In the genomic region with DNA sequence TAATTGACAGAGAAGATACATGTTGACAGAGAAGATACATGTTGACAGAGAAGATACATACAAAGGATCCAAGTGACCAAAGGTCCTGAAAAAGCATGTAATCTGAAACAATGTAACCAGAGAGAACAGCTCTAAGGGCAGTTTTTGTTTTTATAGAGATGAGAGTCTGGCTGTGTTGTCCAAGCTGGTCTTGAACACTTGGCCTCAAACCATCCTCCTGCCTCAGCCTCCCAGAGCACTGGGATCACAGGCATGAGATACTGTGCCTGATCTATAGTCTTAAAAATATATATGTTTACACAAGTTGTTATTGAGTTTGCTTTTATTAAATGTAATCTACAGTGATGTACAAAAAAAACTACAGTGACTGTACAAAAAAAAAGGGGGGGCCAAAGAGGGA, we compare ENCODE assay signal across 16 cellular contexts. TPM values are rescaled to one million over a fixed set of nuclear protein-coding genes. Genes with fewer than 3 reads are reported as not detected.
A peak's percentile ranks its signal among the peaks of the same experiment; 100 is the strongest.
DNase-seq lines count a peak whose midpoint lies in the region; ATAC-seq and TF ChIP-seq lines count a peak whose summit lies in the region.
"Had no signal": no experiment of that assay in that cellular context is flagged by ENCODE, and none has a peak within 500 bp of the region (broad histone marks: within the 10 kb centered on the region; RNA-seq: fewer than 3 reads in every experiment).

No MANE protein-coding gene starts in this region.

- H3K4me3 ChIP-seq in CD4-positive, alpha-beta memory T cell (ENCODE audit: low read length in 2 of 2) = no peak overlapping the region
- H3K4me3 ChIP-seq: A549, HAP-1 had no signal

- no peaks in the 10 kb centered on the region for H3K9me3 ChIP-seq in CD4-positive, alpha-beta memory T cell (ENCODE audit: control insufficient read depth in 1 of 2, low read length in 2 of 2)
- H3K9me3 ChIP-seq: A549, BE2C, Caco-2 had no signal

- no peak for DNase-seq in CD4-positive, alpha-beta memory T cell
- DNase-seq in islet precursor cell = peak; percentile 4
- DNase-seq in stimulated activated effector memory CD8-positive, alpha-beta T cell treated with anti-CD3 and anti-CD28 coated beads, Interleukin-12 subunit alpha, Interleukin-12 subunit beta, amount 100 ng/mL, for 72 hours (ENCODE audit: low spot score in 2 of 2) = no peak
- no peak for DNase-seq in activated CD4-positive, alpha-beta memory T cell treated with anti-CD3 and anti-CD28 coated beads, Interleukin-2, amount 10 ng/mL, durations not matched to agents 7 days and 5 days
- DNase-seq: BE2C; Caco-2; CD8-positive, alpha-beta memory T cell; DND-41; GDM1; HFFc6 had no signal

- peaks cover 8 to 17% (median 11%) of the 10 kb centered on the region in 4 donors for H3K4me1 Mint-ChIP-seq in CD4-positive, alpha-beta memory T cell
- no peaks in the 10 kb centered on the region for H3K4me1 Mint-ChIP-seq in stimulated activated effector memory CD8-positive, alpha-beta T cell treated with anti-CD3 and anti-CD28 coated beads, Interleukin-12 subunit alpha, Interleukin-12 subunit beta, amount 100 ng/mL, for 72 hours
- peaks cover 3% of the 10 kb centered on the region for H3K4me1 Mint-ChIP-seq in activated CD4-positive, alpha-beta memory T cell treated with anti-CD3 and anti-CD28 coated beads, Interleukin-2, amount 10 ng/mL, durations not matched to agents 7 days and 5 days

- H3K4me3 Mint-ChIP-seq in CD4-positive, alpha-beta memory T cell = no peak overlapping the region
- no peak overlapping the region for H3K4me3 Mint-ChIP-seq in stimulated activated effector memory CD8-positive, alpha-beta T cell treated with anti-CD3 and anti-CD28 coated beads, Interleukin-12 subunit alpha, Interleukin-12 subunit beta, amount 100 ng/mL, for 72 hours
- no peak overlapping the region for H3K4me3 Mint-ChIP-seq in activated CD4-positive, alpha-beta memory T cell treated with anti-CD3 and anti-CD28 coated beads, Interleukin-2, amount 10 ng/mL, durations not matched to agents 7 days and 5 days
- H3K4me3 Mint-ChIP-seq: CD14-positive monocyte; CD8-positive, alpha-beta memory T cell; HFFc6 had no signal

- H3K36me3 ChIP-seq in CD4-positive, alpha-beta memory T cell (ENCODE audit: insufficient read depth, low read length) = peaks cover 47% of the 10 kb centered on the region

- peak overlapping the region; percentile 65 for H3K27ac ChIP-seq in C4-2B
- no peak overlapping the region for H3K27ac ChIP-seq in CD4-positive, alpha-beta memory T cell (ENCODE audit: low read depth, low read length)
- H3K27ac ChIP-seq: A549, HL-60 had no signal

- peaks cover 34 to 54% of the 10 kb centered on the region in 2 donors for H3K36me3 Mint-ChIP-seq in CD4-positive, alpha-beta memory T cell
- peaks cover 94% of the 10 kb centered on the region for H3K36me3 Mint-ChIP-seq in stimulated activated effector memory CD8-positive, alpha-beta T cell treated with anti-CD3 and anti-CD28 coated beads, Interleukin-12 subunit alpha, Interleukin-12 subunit beta, amount 100 ng/mL, for 72 hours
- H3K36me3 Mint-ChIP-seq in activated CD4-positive, alpha-beta memory T cell treated with anti-CD3 and anti-CD28 coated beads, Interleukin-2, amount 10 ng/mL, durations not matched to agents 7 days and 5 days (ENCODE audit: low read depth) = peaks cover 42% of the 10 kb centered on the region

- no peaks in the 10 kb centered on the region for H3K27me3 Mint-ChIP-seq in CD4-positive, alpha-beta memory T cell
- H3K27me3 Mint-ChIP-seq in activated CD4-positive, alpha-beta memory T cell treated with anti-CD3 and anti-CD28 coated beads, Interleukin-2, amount 10 ng/mL, durations not matched to agents 7 days and 5 days = no peaks in the 10 kb centered on the region
- H3K27me3 Mint-ChIP-seq: CD8-positive, alpha-beta memory T cell had no signal

- no peaks in the 10 kb centered on the region for H3K4me1 ChIP-seq in CD4-positive, alpha-beta memory T cell (ENCODE audit: insufficient read depth, low read length)
- H3K4me1 ChIP-seq: BE2C, Caco-2, HAP-1 had no signal

- peak overlapping the region in 4 of 7 donors; percentile 8 to 32 (median 17) for H3K27ac Mint-ChIP-seq in CD4-positive, alpha-beta memory T cell
- peak overlapping the region; percentile 52 for H3K27ac Mint-ChIP-seq in stimulated activated effector memory CD8-positive, alpha-beta T cell treated with anti-CD3 and anti-CD28 coated beads, Interleukin-12 subunit alpha, Interleukin-12 subunit beta, amount 100 ng/mL, for 72 hours
- no peak overlapping the region for H3K27ac Mint-ChIP-seq in activated CD4-positive, alpha-beta memory T cell treated with anti-CD3 and anti-CD28 coated beads, Interleukin-2, amount 10 ng/mL, durations not matched to agents 7 days and 5 days
- H3K27ac Mint-ChIP-seq: CD14-positive monocyte, HFFc6 had no signal

- no peaks in the 10 kb centered on the region for H3K27me3 ChIP-seq in CD4-positive, alpha-beta memory T cell (ENCODE audit: insufficient read depth, low read length)
- H3K27me3 ChIP-seq: BE2C had no signal

- intact Hi-C loops in CD4-positive, alpha-beta memory T cell (cut with micrococcal nuclease) = no loop called here

- POLR2A ChIA-PET in CD4-positive, alpha-beta memory T cell (lab: Charles Lee; ENCODE audit: partially characterized antibody) = interaction anchor here (2.4 kb wide), 1 partner anchor 13 kb away, joined by 11 read pairs; a partner anchor contains a TSS
- POLR2A ChIA-PET in activated CD4-positive, alpha-beta memory T cell treated with anti-CD3 and anti-CD28 coated beads, Interleukin-2, amount 10 ng/mL, durations not matched to agents 7 days and 5 days (lab: Charles Lee) = interaction anchor here (1.7 kb wide), 1 partner anchor 12 kb away, joined by 7 read pairs; a partner anchor contains a TSS

- CTCF ChIA-PET in CD4-positive, alpha-beta memory T cell (lab: Charles Lee; ENCODE audit: partially characterized antibody) = interaction anchor here (0.9 to 2.1 kb wide), 2 partner anchors 12 to 29 kb away, joined by 3 to 10 read pairs; a partner anchor contains a TSS
- CTCF ChIA-PET in activated CD4-positive, alpha-beta memory T cell treated with anti-CD3 and anti-CD28 coated beads, Interleukin-2, amount 10 ng/mL, durations not matched to agents 7 days and 5 days (lab: Charles Lee) = interaction anchor here (0.7 to 1.9 kb wide), 3 partner anchors 8 to 15 kb away, joined by 3 to 11 read pairs (median 3); a partner anchor contains a TSS

- no peak for TF ChIP-seq CTCF in C4-2B (conservative IDR thresholded peaks at IDR 0.05)

- ATAC-seq in stimulated activated effector memory CD8-positive, alpha-beta T cell treated with anti-CD3 and anti-CD28 coated beads, Interleukin-12 subunit alpha, Interleukin-12 subunit beta, amount 100 ng/mL, for 72 hours = no peak
- ATAC-seq in GM21515 (IDR thresholded peaks at IDR 0.05; ENCODE audit: unreplicated experiment) = no peak
- ATAC-seq: A549 had no signal

- H3K9me3 Mint-ChIP-seq in CD4-positive, alpha-beta memory T cell = no peaks in the 10 kb centered on the region
- H3K9me3 Mint-ChIP-seq in stimulated activated effector memory CD8-positive, alpha-beta T cell treated with anti-CD3 and anti-CD28 coated beads, Interleukin-12 subunit alpha, Interleukin-12 subunit beta, amount 100 ng/mL, for 72 hours = no peaks in the 10 kb centered on the region
- no peaks in the 10 kb centered on the region for H3K9me3 Mint-ChIP-seq in activated CD4-positive, alpha-beta memory T cell treated with anti-CD3 and anti-CD28 coated beads, Interleukin-2, amount 10 ng/mL, durations not matched to agents 7 days and 5 days
- H3K9me3 Mint-ChIP-seq: CD14-positive monocyte; CD8-positive, alpha-beta memory T cell; HFFc6 had no signal

RNA-seq across cellular contexts. Expression of a gene that starts 12.5 kb away (rescaled TPM):
- 10 to 100 TPM; 97.9 to 98.2 TPM for total RNA-seq in CD4-positive, alpha-beta memory T cell
- 100 to 1,000 TPM; 132 to 221 TPM for polyA plus RNA-seq in CD4-positive, alpha-beta memory T cell
- total RNA-seq in activated CD4-positive, alpha-beta memory T cell treated with anti-CD3 and anti-CD28 coated beads, Interleukin-2, amount 10 ng/mL, durations not matched to agents 7 days and 5 days = 10 to 100 TPM; 63.7 to 64.2 TPM

RNA-seq across cellular contexts. Expression of a gene that starts 27.7 kb away (rescaled TPM):
- total RNA-seq in CD4-positive, alpha-beta memory T cell = 10 to 100 TPM; 54.6 to 60.7 TPM
- polyA plus RNA-seq in CD4-positive, alpha-beta memory T cell = 10 to 100 TPM; 10.6 to 19.9 TPM
- 10 to 100 TPM; 29.9 to 31.1 TPM for total RNA-seq in activated CD4-positive, alpha-beta memory T cell treated with anti-CD3 and anti-CD28 coated beads, Interleukin-2, amount 10 ng/mL, durations not matched to agents 7 days and 5 days

RNA-seq across cellular contexts. Expression of a gene that starts 52.0 kb away (rescaled TPM):
- total RNA-seq in CD4-positive, alpha-beta memory T cell = 10 to 100 TPM; 29.8 to 30.2 TPM
- 1 to 10 TPM; 2.1 to 7.1 TPM for polyA plus RNA-seq in CD4-positive, alpha-beta memory T cell
- 10 to 100 TPM; 24.2 to 25.9 TPM for total RNA-seq in activated CD4-positive, alpha-beta memory T cell treated with anti-CD3 and anti-CD28 coated beads, Interleukin-2, amount 10 ng/mL, durations not matched to agents 7 days and 5 days

RNA-seq across cellular contexts. Expression of a gene that starts 54.6 kb away (rescaled TPM):
- total RNA-seq in CD4-positive, alpha-beta memory T cell = under 1 TPM in 1 of 2 experiments, not detected in 1; 0.25 TPM
- polyA plus RNA-seq in CD4-positive, alpha-beta memory T cell = under 1 TPM in 1 of 2 donors, not detected in 1; 0.69 TPM
- under 1 TPM; 0.13 to 0.18 TPM for total RNA-seq in activated CD4-positive, alpha-beta memory T cell treated with anti-CD3 and anti-CD28 coated beads, Interleukin-2, amount 10 ng/mL, durations not matched to agents 7 days and 5 days
- total RNA-seq: CD8-positive, alpha-beta memory T cell had no signal
- polyA plus RNA-seq: A549, CD14-positive monocyte had no signal
